In genomic region chrX:41634284-41634683, GRCh38 we compare ENCODE assay signal across 15 cellular contexts. TPM values are rescaled to one million over a fixed set of nuclear protein-coding genes. Genes with fewer than 3 reads are reported as not detected.
A peak's percentile ranks its signal among the peaks of the same experiment; 100 is the strongest.
DNase-seq lines count a peak whose midpoint lies in the region; ATAC-seq, FAIRE-seq and TF ChIP-seq lines count a peak whose summit lies in the region.
"Had no signal": no experiment of that assay in that cellular context is flagged by ENCODE, and none has a peak within 500 bp of the region (broad histone marks: within the 10 kb centered on the region; RNA-seq: fewer than 3 reads in every experiment).

No MANE protein-coding gene starts in this region.

- no peaks in the 10 kb centered on the region for H3K36me3 ChIP-seq in kidney (ENCODE audit: control insufficient read depth in 1 of 2, insufficient read depth in 2 of 2, low read length in 2 of 2)
- H3K36me3 ChIP-seq: MG63 had no signal

- ATAC-seq in HG03135 (IDR thresholded peaks at IDR 0.05; ENCODE audit: unreplicated experiment) (no peak), GM18502 (IDR thresholded peaks at IDR 0.05; ENCODE audit: poor library complexity, unreplicated experiment) (no peak)
- ATAC-seq: activated T-helper 17 cell treated with anti-CD3 and anti-CD28 coated beads, Interleukin-2, amount 50 U/mL, for 72 hours; Panc1 had no signal

- DNase-seq in AG08396 (ENCODE audit: low spot score) (peak; percentile 18), LHCN-M2 (ENCODE audit: low read depth) (peak; percentile 70), astrocyte of the hippocampus (ENCODE audit: low read depth, low spot score) (peak; percentile 10), hepatic stellate cell (ENCODE audit: low spot score) (peak; percentile 13), NCI-H1105 (lab: John Stamatoyannopoulos, UW) (no peak), kidney (no peak)
- DNase-seq: MG63, T-helper 2 cell had no signal

- FAIRE-seq in kidney (lab: Jason Lieb, UNC), result no peak
- FAIRE-seq: endometrium had no signal

- no peak overlapping the region for H3K4me3 ChIP-seq in kidney (ENCODE audit: low read length in 2 of 2)
- H3K4me3 ChIP-seq: MG63 had no signal

- H3K9ac ChIP-seq in kidney (ENCODE audit: low read length in 2 of 2), result no peak overlapping the region
- H3K9ac ChIP-seq: parathyroid adenoma had no signal

- no peak overlapping the region for H3K27ac ChIP-seq in kidney (ENCODE audit: low read depth in 2 of 2, low read length in 2 of 2)
- H3K27ac ChIP-seq: parathyroid adenoma had no signal

- TF ChIP-seq CTCF in kidney (IDR thresholded peaks at IDR 0.05; ENCODE audit: borderline replicate concordance, extremely low read depth, insufficient read depth), result no peak

- intact Hi-C loops in kidney (cut with DNase I), result no loop called here

- no peaks in the 10 kb centered on the region for H3K9me3 ChIP-seq in kidney (ENCODE audit: control insufficient read depth in 1 of 2, low read length in 2 of 2)
- H3K9me3 ChIP-seq: MG63 had no signal

- H3K4me1 ChIP-seq in kidney (ENCODE audit: control insufficient read depth in 1 of 2, insufficient read depth in 1 of 2, low read depth in 1 of 2, low read length in 2 of 2), result no peaks in the 10 kb centered on the region
- H3K4me1 ChIP-seq: parathyroid adenoma had no signal

RNA-seq across cellular contexts. Expression of gene GPR34, which starts 54.5 kb away (rescaled TPM):
- not detected in 2 replicates for total RNA-seq in LHCN-M2 (2014; rRNA removed)
- not detected for polyA plus RNA-seq in LHCN-M2 (2012)
- total RNA-seq in kidney, result 17.9 TPM
- polyA plus RNA-seq in kidney (ENCODE audit: insufficient read depth, low read depth, low replicate concordance), result 2.2 TPM
- total RNA-seq: mesothelial cell of epicardium had no signal

Comparison
In these comparisons a context has a peak if more than half of its experiments do, and no peak if none do; other contexts are left out.
1. DNase-seq: peak in AG08396 (single experiment), LHCN-M2 (single experiment), astrocyte of the hippocampus (single experiment) and hepatic stellate cell (single experiment); none in NCI-H1105 (single experiment) and kidney (single experiment).
2. RNA of gene GPR34, which starts 54.5 kb away (total RNA-seq): 17.9 TPM in kidney (single experiment); not detected in LHCN-M2; every median in the first group is over 10 times any median in the second.